1 cellular context compared by ENCODE assay signal in genomic region chr11:33089776-33090175, GRCh38.
TF ChIP-seq lines count a peak whose summit lies in the region.

No MANE protein-coding gene starts in this region.

TF ChIP-seq in GM12878, 131 proteins besides CTCF, POLR2A, EP300 and RAD21 (continued from another document):
- no peak for TF ChIP-seq ZBTB4 (CRISPR knock-in tag; IDR thresholded peaks at IDR 0.05)
- TF ChIP-seq NRF1 (conservative IDR thresholded peaks at IDR 0.05; ENCODE audit: low read depth, low read length), result no peak
